ENCODE assay signal across 12 cellular contexts in genomic region chr6:96947055-96947454, GRCh38. TPM values are rescaled to one million over a fixed set of nuclear protein-coding genes. Genes with fewer than 3 reads are reported as not detected.
DNase-seq lines count a peak whose midpoint lies in the region; ATAC-seq and TF ChIP-seq lines count a peak whose summit lies in the region.
"Had no signal": no experiment of that assay in that cellular context is flagged by ENCODE, and none has a peak within 500 bp of the region (broad histone marks: within the 10 kb centered on the region; RNA-seq: fewer than 3 reads in every experiment).

No MANE protein-coding gene starts in this region.

- DNase-seq in Caki2 (ENCODE audit: low read depth) (peak; percentile 22), islet precursor cell (no peak), neural progenitor cell (ENCODE audit: low spot score) (no peak), upper lobe of right lung (no peak), NCI-H1694 (lab: John Stamatoyannopoulos, UW) (no peak)
- DNase-seq: gastrocnemius medialis, Peyer's patch had no signal

- peaks cover 2% of the 10 kb centered on the region for H3K27me3 Mint-ChIP-seq in IgD-negative memory B cell
- H3K27me3 Mint-ChIP-seq in neural progenitor cell (ENCODE audit: insufficient read depth, low read depth) = no peaks in the 10 kb centered on the region

- H3K36me3 Mint-ChIP-seq in IgD-negative memory B cell = peaks cover 2% of the 10 kb centered on the region
- no peaks in the 10 kb centered on the region for H3K36me3 Mint-ChIP-seq in neural progenitor cell

- H3K9me3 Mint-ChIP-seq in IgD-negative memory B cell (peaks cover 3 to 15% (median 5%) of the 10 kb centered on the region in 3 donors), neural progenitor cell (no peaks in the 10 kb centered on the region)

- H3K4me2 ChIP-seq in neural progenitor cell = no peak overlapping the region

- no peak overlapping the region for H3K27ac ChIP-seq in neural progenitor cell
- H3K27ac ChIP-seq in upper lobe of right lung = no peak overlapping the region
- H3K27ac ChIP-seq: gastrocnemius medialis, Peyer's patch had no signal

- in situ Hi-C loops in Caki2 (cut with HindIII; ENCODE audit: low pct_unique_long_range_greater_than_20kb, low sequenced_read_pairs) = no loop called here

- no peaks in the 10 kb centered on the region for H3K79me2 ChIP-seq in neural progenitor cell (ENCODE audit: low read depth)

- H3K9me3 ChIP-seq in neural progenitor cell (ENCODE audit: low read depth) (no peaks in the 10 kb centered on the region), upper lobe of right lung (no peaks in the 10 kb centered on the region)
- H3K9me3 ChIP-seq: gastrocnemius medialis, Peyer's patch had no signal

- H3K4me1 Mint-ChIP-seq in IgD-negative memory B cell (peaks cover 0 to 9% (median 5%) of the 10 kb centered on the region in 3 donors), neural progenitor cell (no peaks in the 10 kb centered on the region)

- H3K4me1 ChIP-seq in neural progenitor cell (no peaks in the 10 kb centered on the region), upper lobe of right lung (no peaks in the 10 kb centered on the region)
- H3K4me1 ChIP-seq: gastrocnemius medialis, Peyer's patch had no signal

- H2AFZ ChIP-seq in neural progenitor cell (replicated peaks) = no peak overlapping the region

- H4K20me1 ChIP-seq in neural progenitor cell (ENCODE audit: low read depth) = no peaks in the 10 kb centered on the region

- H3K27me3 ChIP-seq in neural progenitor cell (no peaks in the 10 kb centered on the region), upper lobe of right lung (peaks cover 7% of the 10 kb centered on the region)
- H3K27me3 ChIP-seq: gastrocnemius medialis, Peyer's patch had no signal

- H3K4me3 ChIP-seq in neural progenitor cell (no peak overlapping the region), upper lobe of right lung (no peak overlapping the region)
- H3K4me3 ChIP-seq: gastrocnemius medialis, Peyer's patch had no signal

- H3K36me3 ChIP-seq in neural progenitor cell (no peaks in the 10 kb centered on the region), upper lobe of right lung (no peaks in the 10 kb centered on the region)
- H3K36me3 ChIP-seq: gastrocnemius medialis, Peyer's patch had no signal

- H3K4me3 Mint-ChIP-seq in IgD-negative memory B cell = peak overlapping the region in 1 of 4 donors; percentile 63
- H3K4me3 Mint-ChIP-seq in neural progenitor cell = no peak overlapping the region

- H3K27ac Mint-ChIP-seq in IgD-negative memory B cell = peak overlapping the region in 2 of 3 donors; percentile 77 to 82
- H3K27ac Mint-ChIP-seq in neural progenitor cell = no peak overlapping the region

- TF ChIP-seq CTCF in neural progenitor cell (IDR thresholded peaks at IDR 0.05) (no peak), upper lobe of right lung (IDR thresholded peaks at IDR 0.05) (no peak)

- H3K9ac ChIP-seq in neural progenitor cell = no peak overlapping the region

- H3F3A ChIP-seq in neural progenitor cell (ENCODE audit: low read depth) = no peaks in the 10 kb centered on the region

- ATAC-seq in GM19043 (IDR thresholded peaks at IDR 0.05; ENCODE audit: low read depth, unreplicated experiment) (peak; percentile 77), HG02798 (IDR thresholded peaks at IDR 0.05; ENCODE audit: poor library complexity, unreplicated experiment) (peak; percentile 97), upper lobe of right lung (no peak)
- ATAC-seq: gastrocnemius medialis had no signal

- intact Hi-C loops in upper lobe of right lung (cut with DNase I) = no loop called here

RNA-seq across cellular contexts. Expression of gene KLHL32, which starts 22.5 kb away (rescaled TPM):
- total RNA-seq in Caki2 (2014; rRNA removed; shearing (Covaris generic); ENCODE audit: low replicate concordance) = 0.24 and 0.29 TPM in 2 replicates
- polyA plus RNA-seq in IgD-negative memory B cell = 0.35 TPM
- 1.5 and 3.0 TPM in 2 replicates for total RNA-seq in neural progenitor cell (ENCODE audit: low replicate concordance)
- 1.1 TPM for total RNA-seq in upper lobe of right lung
- total RNA-seq: bronchial epithelial cell, MCF 10A had no signal

RNA-seq across cellular contexts. Expression of gene NDUFAF4, which starts 49.4 kb away (rescaled TPM):
- total RNA-seq in Caki2 (2014; rRNA removed; shearing (Covaris generic); ENCODE audit: low replicate concordance) = 15.4 and 73.4 TPM in 2 replicates
- polyA plus RNA-seq in IgD-negative memory B cell = 134 TPM
- total RNA-seq in neural progenitor cell (ENCODE audit: low replicate concordance) = 26.1 and 50.6 TPM in 2 replicates
- 20.8 TPM for total RNA-seq in upper lobe of right lung
